ENCODE assay signal across 17 cellular contexts in the genomic region with DNA sequence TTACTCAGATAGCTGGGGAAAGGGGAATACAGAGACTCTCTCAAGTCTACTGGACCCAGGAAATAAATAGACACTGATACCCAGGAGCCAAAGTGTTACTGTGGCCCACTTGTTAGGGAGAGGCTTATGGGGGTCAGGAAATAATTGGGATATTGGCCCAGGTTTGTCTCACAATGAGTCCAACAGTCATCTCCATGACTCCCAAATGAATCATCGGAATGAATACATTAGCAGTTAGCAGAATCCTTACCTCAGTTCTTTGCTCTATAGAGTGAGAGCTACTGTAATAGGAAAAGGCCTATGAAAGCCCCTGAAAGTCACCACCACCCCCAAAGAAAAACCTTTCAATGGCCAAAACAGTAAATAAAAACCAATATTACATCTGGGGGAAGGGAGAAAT. TPM values are rescaled to one million over a fixed set of nuclear protein-coding genes. Genes with fewer than 3 reads are reported as not detected.
A peak's percentile ranks its signal among the peaks of the same experiment; 100 is the strongest.
DNase-seq lines count a peak whose midpoint lies in the region; TF ChIP-seq lines count a peak whose summit lies in the region.
"Had no signal": no experiment of that assay in that cellular context is flagged by ENCODE, and none has a peak within 500 bp of the region (broad histone marks: within the 10 kb centered on the region; RNA-seq: fewer than 3 reads in every experiment).

No MANE protein-coding gene starts in this region.

- no peak overlapping the region for H3K4me3 Mint-ChIP-seq in activated T-helper 2 cell treated with anti-CD3 and anti-CD28 coated beads, Interferon-gamma antibody, Interleukin-2, Interleukin-4, amounts not matched to agents 10 μg/mL and 5 μg/mL and 100 μg/mL, durations not matched to agents 14 hours and 24 hours and 36 hours (ENCODE audit: low read depth)
- H3K4me3 Mint-ChIP-seq: stimulated activated naive B cell treated with anti-CD40 and anti-IgM and Interleukin-4, amounts not matched to agents 10 μg/mL and 1 μg/mL and 100 μg/mL, for 72 hours had no signal

- TF ChIP-seq CTCF in astrocyte of the spinal cord (IDR thresholded peaks at IDR 0.05; ENCODE audit: low read depth, low read length) = no peak

- H3K4me3 ChIP-seq in astrocyte of the spinal cord (ENCODE audit: low read depth, low read length) = no peak overlapping the region
- H3K4me3 ChIP-seq: gastroesophageal sphincter, transverse colon had no signal

- H3K9me3 Mint-ChIP-seq in activated T-helper 2 cell treated with anti-CD3 and anti-CD28 coated beads, Interferon-gamma antibody, Interleukin-2, Interleukin-4, amounts not matched to agents 10 μg/mL and 5 μg/mL and 100 μg/mL, durations not matched to agents 14 hours and 24 hours and 36 hours = no peaks in the 10 kb centered on the region
- H3K9me3 Mint-ChIP-seq: stimulated activated naive B cell treated with anti-CD40 and anti-IgM and Interleukin-4, amounts not matched to agents 10 μg/mL and 1 μg/mL and 100 μg/mL, for 72 hours had no signal

- peaks cover 6% of the 10 kb centered on the region for H3K4me1 Mint-ChIP-seq in activated T-helper 2 cell treated with anti-CD3 and anti-CD28 coated beads, Interferon-gamma antibody, Interleukin-2, Interleukin-4, amounts not matched to agents 10 μg/mL and 5 μg/mL and 100 μg/mL, durations not matched to agents 14 hours and 24 hours and 36 hours (ENCODE audit: low read depth)
- H3K4me1 Mint-ChIP-seq: stimulated activated naive B cell treated with anti-CD40 and anti-IgM and Interleukin-4, amounts not matched to agents 10 μg/mL and 1 μg/mL and 100 μg/mL, for 72 hours had no signal

- H3K27me3 Mint-ChIP-seq in activated T-helper 2 cell treated with anti-CD3 and anti-CD28 coated beads, Interferon-gamma antibody, Interleukin-2, Interleukin-4, amounts not matched to agents 10 μg/mL and 5 μg/mL and 100 μg/mL, durations not matched to agents 14 hours and 24 hours and 36 hours (ENCODE audit: low read depth) = no peaks in the 10 kb centered on the region
- H3K27me3 Mint-ChIP-seq: stimulated activated naive B cell treated with anti-CD40 and anti-IgM and Interleukin-4, amounts not matched to agents 10 μg/mL and 1 μg/mL and 100 μg/mL, for 72 hours had no signal

- in situ Hi-C loops in astrocyte of the spinal cord (cut with HindIII; ENCODE audit: low sequenced_read_pairs) = no loop called here

- intact Hi-C loops in activated T-helper 2 cell treated with anti-CD3 and anti-CD28 coated beads, Interferon-gamma antibody, Interleukin-2, Interleukin-4, amounts not matched to agents 10 μg/mL and 5 μg/mL and 100 μg/mL, durations not matched to agents 14 hours and 24 hours and 36 hours (cut with micrococcal nuclease) = no loop called here

- H3K27ac Mint-ChIP-seq in activated T-helper 2 cell treated with anti-CD3 and anti-CD28 coated beads, Interferon-gamma antibody, Interleukin-2, Interleukin-4, amounts not matched to agents 10 μg/mL and 5 μg/mL and 100 μg/mL, durations not matched to agents 14 hours and 24 hours and 36 hours = no peak overlapping the region
- H3K27ac Mint-ChIP-seq: stimulated activated naive B cell treated with anti-CD40 and anti-IgM and Interleukin-4, amounts not matched to agents 10 μg/mL and 1 μg/mL and 100 μg/mL, for 72 hours had no signal

- DNase-seq in AG20443 (ENCODE audit: low spot score) (peak; percentile 29), HT1080 (ENCODE audit: low read depth) (peak; percentile 64), astrocyte of the spinal cord (ENCODE audit: low read depth, low spot score) (peak; percentile 37), kidney glomerular epithelial cell (lab: John Stamatoyannopoulos, UW) (peak; percentile 0), SW 1271 (lab: John Stamatoyannopoulos, UW) (no peak), KG1 (lab: John Stamatoyannopoulos, UW) (no peak)
- no peak for DNase-seq in activated T-helper 2 cell treated with anti-CD3 and anti-CD28 coated beads, Interferon-gamma antibody, Interleukin-2, Interleukin-4, amounts not matched to agents 10 μg/mL and 5 μg/mL and 100 μg/mL, durations not matched to agents 14 hours and 24 hours and 36 hours (ENCODE audit: low spot score)
- DNase-seq in stimulated activated CD4-positive, alpha-beta T cell treated with anti-CD3 and anti-CD28 coated beads, Interleukin-1b, Interleukin-23, amount 100 ng/mL, for 48 hours = no peak
- DNase-seq: activated CD4-positive, alpha-beta T cell treated with anti-CD3 and anti-CD28 coated beads, Interleukin-2, amount 50 U/mL, for 1 hour; activated naive CD4-positive, alpha-beta T cell; aorta; left ventricle myocardium superior; NCI-H1436 treated with DMSO at 0.1 percent for 48 hours; NCI-H2227 treated with DMSO at 0.1 percent for 48 hours; stimulated activated naive B cell treated with anti-CD40 and anti-IgM and Interleukin-4, amounts not matched to agents 10 μg/mL and 1 μg/mL and 100 μg/mL, for 72 hours; transverse colon had no signal

- peaks cover 53% of the 10 kb centered on the region for H3K36me3 Mint-ChIP-seq in activated T-helper 2 cell treated with anti-CD3 and anti-CD28 coated beads, Interferon-gamma antibody, Interleukin-2, Interleukin-4, amounts not matched to agents 10 μg/mL and 5 μg/mL and 100 μg/mL, durations not matched to agents 14 hours and 24 hours and 36 hours (ENCODE audit: low read depth)
- H3K36me3 Mint-ChIP-seq: stimulated activated naive B cell treated with anti-CD40 and anti-IgM and Interleukin-4, amounts not matched to agents 10 μg/mL and 1 μg/mL and 100 μg/mL, for 72 hours had no signal

RNA-seq across cellular contexts. Expression of a gene that starts 42.4 kb away (rescaled TPM):
- total RNA-seq in HT1080 (2014; rRNA removed; shearing (Covaris generic)) = 3.2 and 3.5 TPM in 2 replicates
- polyA plus RNA-seq in HT1080 (2015; cell fraction: cytosol; rRNA removed) = 2.8 and 4.6 TPM in 2 replicates
- polyA plus RNA-seq in HT1080 (2015; cell fraction: nucleus; rRNA removed) = 5.7 and 6.1 TPM in 2 replicates
- total RNA-seq in activated T-helper 2 cell treated with anti-CD3 and anti-CD28 coated beads, Interferon-gamma antibody, Interleukin-2, Interleukin-4, amounts not matched to agents 10 μg/mL and 5 μg/mL and 100 μg/mL, durations not matched to agents 14 hours and 24 hours and 36 hours = 77.2 and 77.9 TPM in 2 replicates

RNA-seq across cellular contexts. Expression of a gene that starts 57.4 kb away (rescaled TPM):
- 322 and 340 TPM in 2 replicates for total RNA-seq in HT1080 (2014; rRNA removed; shearing (Covaris generic))
- polyA plus RNA-seq in HT1080 (2015; cell fraction: cytosol; rRNA removed) = 265 and 418 TPM in 2 replicates
- polyA plus RNA-seq in HT1080 (2015; cell fraction: nucleus; rRNA removed) = 569 and 859 TPM in 2 replicates
- total RNA-seq in activated T-helper 2 cell treated with anti-CD3 and anti-CD28 coated beads, Interferon-gamma antibody, Interleukin-2, Interleukin-4, amounts not matched to agents 10 μg/mL and 5 μg/mL and 100 μg/mL, durations not matched to agents 14 hours and 24 hours and 36 hours = 287 and 311 TPM in 2 replicates

Comparison
In these comparisons a context has a peak if more than half of its experiments do, and no peak if none do; other contexts are left out.
1. DNase-seq: peak in AG20443 (single experiment), HT1080 (single experiment), astrocyte of the spinal cord (single experiment) and kidney glomerular epithelial cell (single experiment); none in SW 1271 (0 of 2), activated T-helper 2 cell treated with anti-CD3 and anti-CD28 coated beads, Interferon-gamma antibody, Interleukin-2, Interleukin-4, amounts not matched to agents 10 μg/mL and 5 μg/mL and 100 μg/mL, durations not matched to agents 14 hours and 24 hours and 36 hours (single experiment), stimulated activated CD4-positive, alpha-beta T cell treated with anti-CD3 and anti-CD28 coated beads, Interleukin-1b, Interleukin-23, amount 100 ng/mL, for 48 hours (single experiment) and KG1 (single experiment).
2. RNA of a gene that starts 42.4 kb away (total RNA-seq): 77.2 to 77.9 TPM in activated T-helper 2 cell treated with anti-CD3 and anti-CD28 coated beads, Interferon-gamma antibody, Interleukin-2, Interleukin-4, amounts not matched to agents 10 μg/mL and 5 μg/mL and 100 μg/mL, durations not matched to agents 14 hours and 24 hours and 36 hours; 3.2 to 3.5 TPM in HT1080; every median in the first group is over 10 times any median in the second.